Comparison of ENCODE assay signal across 31 cellular contexts in genomic region chr20:54153847-54154246, GRCh38. TPM values are rescaled to one million over a fixed set of nuclear protein-coding genes. Genes with fewer than 3 reads are reported as not detected.
"Had no signal": no experiment of that assay in that cellular context is flagged by ENCODE, and none has a peak within 500 bp of the region (broad histone marks: within the 10 kb centered on the region; RNA-seq: fewer than 3 reads in every experiment).

No MANE protein-coding gene starts in this region.

- DNase-seq: colonic mucosa; cortex of kidney; dermis blood vessel endothelial cell; dorsolateral prefrontal cortex; effector CD4-positive, alpha-beta T cell; effector CD8-positive, alpha-beta T cell; effector memory CD4-positive, alpha-beta T cell; effector memory CD8-positive, alpha-beta T cell; endodermal cell; erythroblast; esophagus squamous epithelium; foreskin fibroblast; foreskin keratinocyte; foreskin melanocyte; gastrocnemius medialis; glutamatergic neuron; head of caudate nucleus; heart left ventricle; heart right ventricle had no signal

- H3K79me2 ChIP-seq: hepatocyte had no signal

- H3K4me1 Mint-ChIP-seq: endodermal cell had no signal

- H3K27me3 ChIP-seq: colonic mucosa, esophagus squamous epithelium, foreskin keratinocyte, gastrocnemius medialis, hepatocyte had no signal

- ATAC-seq: effector memory CD8-positive, alpha-beta T cell; esophagus mucosa; foreskin keratinocyte; gastrocnemius medialis; gastroesophageal sphincter; heart left ventricle; heart right ventricle had no signal

- H3K4me3 Mint-ChIP-seq: dendritic cell treated with granulocyte-macrophage colony-stimulating factor and Interleukin-4, amounts not matched to agents 40 ng/mL and 50 ng/mL, for 4 days; effector memory CD8-positive, alpha-beta T cell; endodermal cell had no signal

- H3K27ac ChIP-seq: colonic mucosa, coronary artery, dorsolateral prefrontal cortex, epithelial cell of prostate, esophagus muscularis mucosa, foreskin keratinocyte, gastrocnemius medialis, gastroesophageal sphincter, heart left ventricle, heart right ventricle, hepatocyte had no signal

- H2AFZ ChIP-seq: hepatocyte had no signal

- H3K9me3 ChIP-seq: colonic mucosa, esophagus muscularis mucosa, esophagus squamous epithelium, gastrocnemius medialis, gastroesophageal sphincter, heart left ventricle, heart right ventricle had no signal

- H3K27ac Mint-ChIP-seq: dendritic cell treated with granulocyte-macrophage colony-stimulating factor and Interleukin-4, amounts not matched to agents 40 ng/mL and 50 ng/mL, for 4 days; effector memory CD8-positive, alpha-beta T cell; endodermal cell had no signal

- H3K4me2 ChIP-seq: hepatocyte had no signal

- H3K4me1 ChIP-seq: colonic mucosa, esophagus muscularis mucosa, gastrocnemius medialis, gastroesophageal sphincter, heart left ventricle, heart right ventricle had no signal

- H3K9me3 Mint-ChIP-seq: dendritic cell treated with granulocyte-macrophage colony-stimulating factor and Interleukin-4, amounts not matched to agents 40 ng/mL and 50 ng/mL, for 4 days; effector memory CD8-positive, alpha-beta T cell; endodermal cell had no signal

- H3K4me3 ChIP-seq: colonic mucosa, coronary artery, dorsolateral prefrontal cortex, esophagus muscularis mucosa, esophagus squamous epithelium, gastrocnemius medialis, gastroesophageal sphincter, heart left ventricle, heart right ventricle, hepatocyte had no signal

- FAIRE-seq: endothelial cell of umbilical vein had no signal

- H3K36me3 ChIP-seq: colonic mucosa, esophagus muscularis mucosa, esophagus squamous epithelium, gastrocnemius medialis, gastroesophageal sphincter, heart left ventricle, heart right ventricle had no signal

RNA-seq across cellular contexts. Expression of gene CYP24A1, which starts 19.9 kb away (rescaled TPM):
- total RNA-seq: dermis blood vessel endothelial cell, dermis microvascular lymphatic vessel endothelial cell, endothelial cell of umbilical vein, esophagus muscularis mucosa, fibroblast of lung, fibroblast of villous mesenchyme, glomerular endothelial cell, heart left ventricle, heart right ventricle had no signal
- polyA plus RNA-seq: endothelial cell of umbilical vein, fibroblast of lung, heart left ventricle, heart right ventricle, hepatocyte had no signal
